ENCODE assay signal across 16 cellular contexts in the genomic region with DNA sequence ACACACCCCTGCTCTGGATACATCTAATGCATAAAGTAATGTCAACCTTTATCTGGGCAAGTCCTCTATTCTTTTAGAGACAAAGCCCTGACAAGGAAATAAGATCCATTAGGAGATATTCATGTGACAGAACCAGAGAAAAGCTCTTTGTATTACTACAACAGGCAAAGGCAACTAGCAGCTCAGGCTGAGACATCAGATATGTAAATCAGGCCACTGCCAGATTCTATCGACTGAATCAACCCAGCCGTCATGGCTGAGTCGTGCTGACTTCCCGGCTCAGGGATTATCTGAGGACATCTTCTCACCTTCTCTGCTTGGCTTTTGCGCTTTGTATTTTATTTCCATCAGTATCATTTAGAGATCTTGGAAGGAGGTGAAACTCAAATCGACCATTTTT.
DNase-seq lines count a peak whose midpoint lies in the region; ATAC-seq and TF ChIP-seq lines count a peak whose summit lies in the region.
"Had no signal": no experiment of that assay in that cellular context is flagged by ENCODE, and none has a peak within 500 bp of the region (broad histone marks: within the 10 kb centered on the region; RNA-seq: fewer than 3 reads in every experiment).

No MANE protein-coding gene starts in this region.

- no peak overlapping the region for H4K8ac ChIP-seq in mesenchymal stem cell (ENCODE audit: low read length)

- no peaks in the 10 kb centered on the region for H3K4me1 Mint-ChIP-seq in CD8-positive, alpha-beta T cell (ENCODE audit: low read depth)
- H3K4me1 Mint-ChIP-seq in activated naive CD4-positive, alpha-beta T cell treated with anti-CD3 and anti-CD28 coated beads for 36 hours (ENCODE audit: low read depth): peaks cover 9% of the 10 kb centered on the region
- H3K4me1 Mint-ChIP-seq: activated naive CD8-positive, alpha-beta T cell treated with anti-CD3 and anti-CD28 coated beads for 36 hours; stimulated activated effector memory CD8-positive, alpha-beta T cell treated with anti-CD3 and anti-CD28 coated beads, Interleukin-12 subunit alpha, Interleukin-12 subunit beta, amount 100 ng/mL, for 72 hours had no signal

- no peak overlapping the region for H3K18ac ChIP-seq in mesenchymal stem cell (ENCODE audit: low read depth in 1 of 2, low read length in 2 of 2)

- H3K4me3 ChIP-seq in epithelial cell of esophagus (ENCODE audit: low read length) (no peak overlapping the region), mesenchymal stem cell (ENCODE audit: insufficient read depth in 1 of 2, low read depth in 1 of 2, low read length in 2 of 2) (no peak overlapping the region)
- no peak overlapping the region for H3K4me3 ChIP-seq in CD8-positive, alpha-beta T cell (ENCODE audit: low read depth, low read length)
- H3K4me3 ChIP-seq: colonic mucosa had no signal

- no peak overlapping the region for H3K23ac ChIP-seq in mesenchymal stem cell (ENCODE audit: low read length in 2 of 2)

- no peak overlapping the region for H2AK5ac ChIP-seq in mesenchymal stem cell (ENCODE audit: low read length, severe bottlenecking)

- no peaks in the 10 kb centered on the region for H3K27me3 ChIP-seq in mesenchymal stem cell (ENCODE audit: control insufficient read depth in 1 of 2, insufficient read depth in 1 of 2, low read length in 2 of 2)
- no peaks in the 10 kb centered on the region for H3K27me3 ChIP-seq in CD8-positive, alpha-beta T cell (ENCODE audit: insufficient read depth, low read length)
- H3K27me3 ChIP-seq: colonic mucosa had no signal

- no peak overlapping the region for H2BK12ac ChIP-seq in mesenchymal stem cell (ENCODE audit: low read length in 2 of 2)

- no peaks in the 10 kb centered on the region for H3K9me3 ChIP-seq in mesenchymal stem cell (ENCODE audit: control insufficient read depth, low read length)
- no peaks in the 10 kb centered on the region for H3K9me3 ChIP-seq in CD8-positive, alpha-beta T cell (ENCODE audit: low read length)
- H3K9me3 ChIP-seq: colonic mucosa had no signal

- no peak overlapping the region for H2BK120ac ChIP-seq in mesenchymal stem cell (ENCODE audit: low read depth, low read length)

- peaks cover 27% of the 10 kb centered on the region for H3K36me3 Mint-ChIP-seq in CD8-positive, alpha-beta T cell
- H3K36me3 Mint-ChIP-seq in activated naive CD4-positive, alpha-beta T cell treated with anti-CD3 and anti-CD28 coated beads for 36 hours (ENCODE audit: low read depth): peaks cover 13% of the 10 kb centered on the region
- H3K36me3 Mint-ChIP-seq: stimulated activated effector memory CD8-positive, alpha-beta T cell treated with anti-CD3 and anti-CD28 coated beads, Interleukin-12 subunit alpha, Interleukin-12 subunit beta, amount 100 ng/mL, for 72 hours had no signal

- no peak overlapping the region for H4K91ac ChIP-seq in mesenchymal stem cell (ENCODE audit: low read length)

- H2BK15ac ChIP-seq in mesenchymal stem cell (ENCODE audit: low read depth, poor library complexity, severe bottlenecking): no peak overlapping the region

- ATAC-seq in CD8-positive, alpha-beta T cell: no peak
- ATAC-seq: left ventricle myocardium superior; stimulated activated effector memory CD8-positive, alpha-beta T cell treated with anti-CD3 and anti-CD28 coated beads, Interleukin-12 subunit alpha, Interleukin-12 subunit beta, amount 100 ng/mL, for 72 hours had no signal

- no peak overlapping the region for H3K27ac Mint-ChIP-seq in CD8-positive, alpha-beta T cell
- H3K27ac Mint-ChIP-seq in activated naive CD4-positive, alpha-beta T cell treated with anti-CD3 and anti-CD28 coated beads for 36 hours: no peak overlapping the region
- H3K27ac Mint-ChIP-seq: activated naive CD8-positive, alpha-beta T cell treated with anti-CD3 and anti-CD28 coated beads for 36 hours; stimulated activated effector memory CD8-positive, alpha-beta T cell treated with anti-CD3 and anti-CD28 coated beads, Interleukin-12 subunit alpha, Interleukin-12 subunit beta, amount 100 ng/mL, for 72 hours had no signal

- CTCF ChIA-PET in CD8-positive, alpha-beta T cell (lab: Charles Lee): interaction anchor here (1.6 kb wide), 1 partner anchor 27 kb away, joined by 3 read pairs; no protein-coding TSS in a partner anchor
- CTCF ChIA-PET in activated naive CD4-positive, alpha-beta T cell treated with anti-CD3 and anti-CD28 coated beads for 36 hours (lab: Charles Lee): interaction anchor here (0.7 kb wide), 2 partner anchors 8 to 591 kb away, joined by 3 read pairs; no protein-coding TSS in a partner anchor

- H3K9me3 Mint-ChIP-seq in CD8-positive, alpha-beta T cell: no peaks in the 10 kb centered on the region
- no peaks in the 10 kb centered on the region for H3K9me3 Mint-ChIP-seq in activated naive CD4-positive, alpha-beta T cell treated with anti-CD3 and anti-CD28 coated beads for 36 hours
- H3K9me3 Mint-ChIP-seq: activated naive CD8-positive, alpha-beta T cell treated with anti-CD3 and anti-CD28 coated beads for 36 hours; stimulated activated effector memory CD8-positive, alpha-beta T cell treated with anti-CD3 and anti-CD28 coated beads, Interleukin-12 subunit alpha, Interleukin-12 subunit beta, amount 100 ng/mL, for 72 hours had no signal

- no peaks in the 10 kb centered on the region for H3K27me3 Mint-ChIP-seq in CD8-positive, alpha-beta T cell (ENCODE audit: low read depth)
- no peaks in the 10 kb centered on the region for H3K27me3 Mint-ChIP-seq in activated naive CD4-positive, alpha-beta T cell treated with anti-CD3 and anti-CD28 coated beads for 36 hours (ENCODE audit: low read depth)
- H3K27me3 Mint-ChIP-seq: activated naive CD8-positive, alpha-beta T cell treated with anti-CD3 and anti-CD28 coated beads for 36 hours had no signal

- H3K4me1 ChIP-seq in mesenchymal stem cell (ENCODE audit: control insufficient read depth, insufficient read depth, low read depth, low read length): no peaks in the 10 kb centered on the region
- no peaks in the 10 kb centered on the region for H3K4me1 ChIP-seq in CD8-positive, alpha-beta T cell (ENCODE audit: insufficient read depth, low read length)
- H3K4me1 ChIP-seq: colonic mucosa had no signal

- no peak for TF ChIP-seq CTCF in epithelial cell of esophagus (IDR thresholded peaks at IDR 0.05; ENCODE audit: insufficient read depth, low read depth, low read length, missing control alignments)
- no peak for TF ChIP-seq CTCF in CD8-positive, alpha-beta T cell (IDR thresholded peaks at IDR 0.05)

- peak; percentile 24 for DNase-seq in AG08395 (ENCODE audit: low spot score)
- peak; percentile 10 for DNase-seq in NCI-H1048 (lab: John Stamatoyannopoulos, UW)
- peak; percentile 39 for DNase-seq in epithelial cell of esophagus (ENCODE audit: low read depth)
- DNase-seq in mesenchymal stem cell: no peak
- DNase-seq in CD8-positive, alpha-beta T cell: no peak
- DNase-seq in mucosa of gallbladder (ENCODE audit: low spot score): no peak
- DNase-seq in activated naive CD4-positive, alpha-beta T cell treated with anti-CD3 and anti-CD28 coated beads for 36 hours: no peak
- no peak for DNase-seq in HuH-7.5 (ENCODE audit: low spot score)
- DNase-seq: activated naive CD8-positive, alpha-beta T cell treated with anti-CD3 and anti-CD28 coated beads for 36 hours; colonic mucosa; DMS79; left ventricle myocardium superior; NCI-H1092; NCI-H748 treated with DMSO at 0.1 percent for 48 hours; SHP77 had no signal

- H3K79me1 ChIP-seq in mesenchymal stem cell (replicated peaks; ENCODE audit: low read length, poor library complexity, severe bottlenecking): no peaks in the 10 kb centered on the region

- H3K36me3 ChIP-seq in mesenchymal stem cell (ENCODE audit: control insufficient read depth in 1 of 2, insufficient read depth in 2 of 2, low read depth in 1 of 2, low read length in 2 of 2): no peaks in the 10 kb centered on the region
- no peaks in the 10 kb centered on the region for H3K36me3 ChIP-seq in CD8-positive, alpha-beta T cell (ENCODE audit: insufficient read depth, low read length)
- H3K36me3 ChIP-seq: colonic mucosa had no signal

- intact Hi-C loops in CD8-positive, alpha-beta T cell (cut with DNase I, micrococcal nuclease): no loop called here
- intact Hi-C loops in activated naive CD4-positive, alpha-beta T cell treated with anti-CD3 and anti-CD28 coated beads for 36 hours (cut with micrococcal nuclease): no loop called here

- H2BK5ac ChIP-seq in mesenchymal stem cell (ENCODE audit: low read depth, low read length, poor library complexity, severe bottlenecking): no peak overlapping the region

- H2AFZ ChIP-seq in mesenchymal stem cell (ENCODE audit: low read depth, low read length): no peak overlapping the region

- H3K14ac ChIP-seq in mesenchymal stem cell (ENCODE audit: low read length in 2 of 2): no peak overlapping the region

- peak overlapping the region; percentile 13 for H3K9ac ChIP-seq in mesenchymal stem cell (ENCODE audit: low read length)

- 49% methylated on average over 4 of the region's 6 CpGs for WGBS in mesenchymal stem cell

- H3K4me3 Mint-ChIP-seq in CD8-positive, alpha-beta T cell: no peak overlapping the region
- H3K4me3 Mint-ChIP-seq in activated naive CD4-positive, alpha-beta T cell treated with anti-CD3 and anti-CD28 coated beads for 36 hours: no peak overlapping the region
- H3K4me3 Mint-ChIP-seq: activated naive CD8-positive, alpha-beta T cell treated with anti-CD3 and anti-CD28 coated beads for 36 hours; stimulated activated effector memory CD8-positive, alpha-beta T cell treated with anti-CD3 and anti-CD28 coated beads, Interleukin-12 subunit alpha, Interleukin-12 subunit beta, amount 100 ng/mL, for 72 hours had no signal

- no peak overlapping the region for H3K27ac ChIP-seq in mesenchymal stem cell (ENCODE audit: low read length, poor library complexity, severe bottlenecking)
- H3K27ac ChIP-seq in CD8-positive, alpha-beta T cell (ENCODE audit: low read depth, low read length): no peak overlapping the region
- H3K27ac ChIP-seq: colonic mucosa had no signal

- POLR2A ChIA-PET in CD8-positive, alpha-beta T cell (lab: Charles Lee): no interaction called here

- no peak overlapping the region for H3K4me2 ChIP-seq in mesenchymal stem cell (ENCODE audit: low read length, poor library complexity, severe bottlenecking)

- H3K4ac ChIP-seq in mesenchymal stem cell (ENCODE audit: low read depth in 1 of 2, low read length in 2 of 2): no peak overlapping the region

Comparison
In these comparisons a context has a peak if more than half of its experiments do, and no peak if none do; other contexts are left out.
1. DNase-seq: peak in AG08395 (single experiment), NCI-H1048 (single experiment) and epithelial cell of esophagus (single experiment); none in mesenchymal stem cell (single experiment), CD8-positive, alpha-beta T cell (0 of 7), mucosa of gallbladder (single experiment), activated naive CD4-positive, alpha-beta T cell treated with anti-CD3 and anti-CD28 coated beads for 36 hours (single experiment) and HuH-7.5 (single experiment).